34 cellular contexts compared by ENCODE assay signal in the genomic region with DNA sequence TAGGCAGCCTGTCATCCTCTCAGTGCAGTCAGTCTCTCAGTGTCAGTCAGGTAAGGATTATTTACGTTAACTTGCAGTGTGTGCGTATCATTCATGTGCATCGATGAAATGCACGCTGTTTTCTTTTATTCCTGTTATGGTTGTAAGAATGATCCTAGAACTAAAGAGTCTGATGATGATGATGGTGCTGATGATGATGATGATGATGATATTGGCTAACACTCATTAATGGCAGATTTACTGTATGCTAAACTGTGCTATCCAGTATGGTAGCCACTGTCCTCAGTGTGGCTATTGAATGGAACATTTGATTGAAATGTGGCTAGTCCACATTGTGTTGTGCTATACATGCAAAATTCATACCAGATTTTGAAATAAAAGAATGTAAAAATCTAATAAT. TPM values are rescaled to one million over a fixed set of nuclear protein-coding genes. Genes with fewer than 3 reads are reported as not detected.
"Had no signal": no experiment of that assay in that cellular context is flagged by ENCODE, and none has a peak within 500 bp of the region (broad histone marks: within the 10 kb centered on the region; RNA-seq: fewer than 3 reads in every experiment).

No MANE protein-coding gene starts in this region.

- H3K27ac ChIP-seq: adrenal gland, ascending aorta, body of pancreas, brain microvascular endothelial cell, breast epithelium, cardiac muscle cell had no signal

- H3K36me3 ChIP-seq: adrenal gland, ascending aorta, brain microvascular endothelial cell, breast epithelium had no signal

- ATAC-seq: activated naive CD4-positive, alpha-beta T cell treated with anti-CD3 and anti-CD28 coated beads, Interleukin-2, amount 50 U/mL, for 72 hours; activated naive CD8-positive, alpha-beta T cell treated with anti-CD3 and anti-CD28 coated beads, Interleukin-2, amount 50 U/mL, for 24 hours; activated T-cell treated with anti-CD3 and anti-CD28 coated beads, Interleukin-2, amount 50 U/mL, for 4 hours; activated T-cell treated with anti-CD3 and anti-CD28 coated beads, Interleukin-2, amount 50 U/mL, for 72 hours; activated T-helper 17 cell treated with anti-CD3 and anti-CD28 coated beads, Interleukin-2, amount 50 U/mL, for 72 hours; body of pancreas had no signal

- H3K9me3 ChIP-seq: adrenal gland, ascending aorta, body of pancreas, breast epithelium had no signal

- FAIRE-seq: astrocyte, bronchial epithelial cell had no signal

- H3K4me1 ChIP-seq: adrenal gland, ascending aorta, body of pancreas, breast epithelium had no signal

- H3K4me3 ChIP-seq: adrenal gland, ascending aorta, body of pancreas, breast epithelium, cardiac muscle cell had no signal

- H3K27me3 ChIP-seq: adrenal gland, ascending aorta, body of pancreas, brain microvascular endothelial cell, breast epithelium, cardiac muscle cell had no signal

- DNase-seq: activated effector memory CD4-positive, alpha-beta T cell treated with anti-CD3 and anti-CD28 coated beads, Interleukin-2, amount 50 U/mL, for 16 hours; activated effector memory CD4-positive, alpha-beta T cell treated with Interleukin-2 at 50 U/mL for 16 hours; activated gamma-delta T cell; activated gamma-delta T cell treated with Interleukin-2 at 50 U/mL for 16 hours; activated naive CD4-positive, alpha-beta T cell; activated naive CD4-positive, alpha-beta T cell treated with anti-CD3 and anti-CD28 coated beads for 36 hours; activated naive CD4-positive, alpha-beta T cell treated with anti-CD3 and anti-CD28 coated beads, Interleukin-2, amount 10 ng/mL, durations not matched to agents 7 days and 5 days; activated naive CD4-positive, alpha-beta T cell treated with anti-CD3 and anti-CD28 coated beads, Interleukin-2, amount 50 U/mL, for 16 hours; activated naive CD4-positive, alpha-beta T cell treated with Interleukin-2 at 50 U/mL for 16 hours; activated naive CD8-positive, alpha-beta T cell treated with anti-CD3 and anti-CD28 coated beads for 36 hours; activated naive CD8-positive, alpha-beta T cell treated with anti-CD3 and anti-CD28 coated beads, Interleukin-2, amount 10 ng/mL, durations not matched to agents 7 days and 5 days; activated naive CD8-positive, alpha-beta T cell treated with anti-CD3 and anti-CD28 coated beads, Interleukin-2, amount 50 U/mL, for 24 hours; activated T-cell treated with anti-CD3 and anti-CD28 coated beads, Interleukin-2, amount 50 U/mL, for 1 hour; activated T-cell treated with anti-CD3 and anti-CD28 coated beads, Interleukin-2, amount 50 U/mL, for 24 hours; activated T-cell treated with anti-CD3 and anti-CD28 coated beads, Interleukin-2, amount 50 U/mL, for 4 hours; activated T-cell treated with anti-CD3 and anti-CD28 coated beads, Interleukin-2, amount 50 U/mL, for 48 hours; activated T-cell treated with anti-CD3 and anti-CD28 coated beads, Interleukin-2, amount 50 U/mL, for 72 hours; adrenal gland; amniotic stem cell; amygdala; anterior cingulate cortex; aorta; body of pancreas; brain microvascular endothelial cell; caudate nucleus; central memory CD4-positive, alpha-beta T cell; cerebellar nuclear complex had no signal

RNA-seq across cellular contexts. Expression of gene FANCI, which starts 39.4 kb away (rescaled TPM):
- total RNA-seq: ascending aorta had no signal
